Comparison of ENCODE assay signal across 8 cellular contexts in genomic region chr2:58045580-58046334, GRCh38. TPM values are rescaled to one million over a fixed set of nuclear protein-coding genes. Genes with fewer than 3 reads are reported as not detected.
DNase-seq lines count a peak whose midpoint lies in the region; ATAC-seq and TF ChIP-seq lines count a peak whose summit lies in the region.

No MANE protein-coding gene starts in this region.

- no peaks in the 10 kb centered on the region for H3K27me3 Mint-ChIP-seq in activated CD4-positive, alpha-beta T cell treated with anti-CD3 and anti-CD28 coated beads, Interleukin-2, amount 10 ng/mL, durations not matched to agents 7 days and 5 days

- CTCF ChIA-PET in activated CD4-positive, alpha-beta T cell treated with anti-CD3 and anti-CD28 coated beads, Interleukin-2, amount 10 ng/mL, durations not matched to agents 7 days and 5 days (lab: Charles Lee): interaction anchor here (1.0 to 2.1 kb wide), 6 partner anchors 13 to 52 kb away, joined by 3 to 5 read pairs (median 4); no protein-coding TSS in a partner anchor

- no peaks in the 10 kb centered on the region for H3K9me3 Mint-ChIP-seq in activated CD4-positive, alpha-beta T cell treated with anti-CD3 and anti-CD28 coated beads, Interleukin-2, amount 10 ng/mL, durations not matched to agents 7 days and 5 days

- peak overlapping the region; percentile 75 for H3K4me3 ChIP-seq in astrocyte of the spinal cord (ENCODE audit: low read depth, low read length)
- peak overlapping the region; percentile 30 to 95 (median 79) for H3K4me3 ChIP-seq in liver (ENCODE audit: low read depth in 1 of 3, low read length in 3 of 3)
- peak overlapping the region; percentile 63 to 92 (median 76) for H3K4me3 ChIP-seq in tibial nerve

- TF ChIP-seq POLR2A in tibial nerve (IDR thresholded peaks at IDR 0.05): no peak

- H3K4me1 Mint-ChIP-seq in activated CD4-positive, alpha-beta T cell treated with anti-CD3 and anti-CD28 coated beads, Interleukin-2, amount 10 ng/mL, durations not matched to agents 7 days and 5 days: peaks cover 47% of the 10 kb centered on the region

- TF ChIP-seq EP300 in tibial nerve (IDR thresholded peaks at IDR 0.05): no peak

- WGBS in liver: 76% methylated on average over 17 of the region's 17 CpGs
- WGBS in tibial nerve, 2 donors: 79 to 84% methylated on average over 17 of the region's 17 CpGs

- no peak for ATAC-seq in HG03196 (IDR thresholded peaks at IDR 0.05; ENCODE audit: unreplicated experiment)

- H3K4me3 Mint-ChIP-seq in activated CD4-positive, alpha-beta T cell treated with anti-CD3 and anti-CD28 coated beads, Interleukin-2, amount 10 ng/mL, durations not matched to agents 7 days and 5 days: peak overlapping the region; percentile 86

- peaks cover 0 to 4% (median 0%) of the 10 kb centered on the region in 4 donors for H3K36me3 ChIP-seq in liver (ENCODE audit: control insufficient read depth in 4 of 4, insufficient read depth in 3 of 4, low read depth in 1 of 4, low read length in 3 of 4)
- no peaks in the 10 kb centered on the region for H3K36me3 ChIP-seq in tibial nerve

- no peak for DNase-seq in activated CD4-positive, alpha-beta T cell treated with anti-CD3 and anti-CD28 coated beads, Interleukin-2, amount 10 ng/mL, durations not matched to agents 7 days and 5 days
- no peak for DNase-seq in activated CD4-positive, alpha-beta T cell treated with anti-CD3 and anti-CD28 coated beads, Interleukin-2, amount 50 U/mL, for 4 hours
- DNase-seq in astrocyte of the spinal cord (ENCODE audit: low read depth, low spot score): no peak
- no peak for DNase-seq in tibial nerve (ENCODE audit: low spot score in 2 of 2)
- DNase-seq in NCI-H526 treated with DMSO at 0.1 percent for 48 hours (lab: John Stamatoyannopoulos, UW): no peak
- no peak for DNase-seq in HuH-7.5 (ENCODE audit: low spot score)

- H3K4me1 ChIP-seq in liver (ENCODE audit: control insufficient read depth in 4 of 4, insufficient read depth in 4 of 4, low read length in 3 of 4): peaks cover 0 to 14% (median 3%) of the 10 kb centered on the region in 4 donors
- peaks cover 0 to 35% (median 14%) of the 10 kb centered on the region in 4 donors for H3K4me1 ChIP-seq in tibial nerve

- no peaks in the 10 kb centered on the region for H3K9me3 ChIP-seq in liver (ENCODE audit: control insufficient read depth in 4 of 4, low read length in 3 of 4)
- H3K9me3 ChIP-seq in tibial nerve: no peaks in the 10 kb centered on the region

- H3K9ac ChIP-seq in liver (ENCODE audit: low read depth in 1 of 2, low read length in 2 of 2): peak overlapping the region; percentile 17 to 98

- H3K36me3 Mint-ChIP-seq in activated CD4-positive, alpha-beta T cell treated with anti-CD3 and anti-CD28 coated beads, Interleukin-2, amount 10 ng/mL, durations not matched to agents 7 days and 5 days (ENCODE audit: low read depth): peaks cover 18% of the 10 kb centered on the region

- H3K27ac ChIP-seq in liver (ENCODE audit: low read depth in 1 of 2, low read length in 2 of 2) (peak overlapping the region; percentile 87 to 93), tibial nerve (peak overlapping the region; percentile 81 to 98 (median 93))

- peak overlapping the region; percentile 96 for H3K27ac Mint-ChIP-seq in activated CD4-positive, alpha-beta T cell treated with anti-CD3 and anti-CD28 coated beads, Interleukin-2, amount 10 ng/mL, durations not matched to agents 7 days and 5 days

- TF ChIP-seq RAD21 in liver (IDR thresholded peaks at IDR 0.05): no peak

- POLR2A ChIA-PET in activated CD4-positive, alpha-beta T cell treated with anti-CD3 and anti-CD28 coated beads, Interleukin-2, amount 10 ng/mL, durations not matched to agents 7 days and 5 days (lab: Charles Lee): interaction anchor here (0.7 kb wide), 1 partner anchor 18 kb away, joined by 3 read pairs; no protein-coding TSS in a partner anchor

- TF ChIP-seq CTCF in astrocyte of the spinal cord (IDR thresholded peaks at IDR 0.05; ENCODE audit: low read depth, low read length) (no peak), liver (IDR thresholded peaks at IDR 0.05; ENCODE audit: low read depth, low read length, missing input control) (no peak), tibial nerve (IDR thresholded peaks at IDR 0.05) (no peak)

- in situ Hi-C loops in astrocyte of the spinal cord (cut with HindIII; ENCODE audit: low sequenced_read_pairs): no loop called here

- no peaks in the 10 kb centered on the region for H3K27me3 ChIP-seq in liver (ENCODE audit: control insufficient read depth in 4 of 4, insufficient read depth in 4 of 4, low read length in 3 of 4)
- H3K27me3 ChIP-seq in tibial nerve: no peaks in the 10 kb centered on the region

TF ChIP-seq in liver, 16 proteins besides CTCF, POLR2A, EP300 and RAD21:
- TF ChIP-seq NR2F2 (IDR thresholded peaks at IDR 0.05): no peak
- no peak for TF ChIP-seq FOXA2 (IDR thresholded peaks at IDR 0.05)
- TF ChIP-seq YY1 (IDR thresholded peaks at IDR 0.05): no peak
- TF ChIP-seq, protein P1, sequence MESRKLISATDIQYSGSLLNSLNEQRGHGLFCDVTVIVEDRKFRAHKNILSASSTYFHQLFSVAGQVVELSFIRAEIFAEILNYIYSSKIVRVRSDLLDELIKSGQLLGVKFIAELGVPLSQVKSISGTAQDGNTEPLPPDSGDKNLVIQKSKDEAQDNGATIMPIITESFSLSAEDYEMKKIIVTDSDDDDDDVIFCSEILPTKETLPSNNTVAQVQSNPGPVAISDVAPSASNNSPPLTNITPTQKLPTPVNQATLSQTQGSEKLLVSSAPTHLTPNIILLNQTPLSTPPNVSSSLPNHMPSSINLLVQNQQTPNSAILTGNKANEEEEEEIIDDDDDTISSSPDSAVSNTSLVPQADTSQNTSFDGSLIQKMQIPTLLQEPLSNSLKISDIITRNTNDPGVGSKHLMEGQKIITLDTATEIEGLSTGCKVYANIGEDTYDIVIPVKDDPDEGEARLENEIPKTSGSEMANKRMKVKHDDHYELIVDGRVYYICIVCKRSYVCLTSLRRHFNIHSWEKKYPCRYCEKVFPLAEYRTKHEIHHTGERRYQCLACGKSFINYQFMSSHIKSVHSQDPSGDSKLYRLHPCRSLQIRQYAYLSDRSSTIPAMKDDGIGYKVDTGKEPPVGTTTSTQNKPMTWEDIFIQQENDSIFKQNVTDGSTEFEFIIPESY (IDR thresholded peaks at IDR 0.05): no peak
- TF ChIP-seq SP1 (IDR thresholded peaks at IDR 0.05): no peak
- TF ChIP-seq JUND (IDR thresholded peaks at IDR 0.05): no peak
- no peak for TF ChIP-seq MAX (IDR thresholded peaks at IDR 0.05)
- no peak for TF ChIP-seq EGR1 (IDR thresholded peaks at IDR 0.05; ENCODE audit: low read depth in 2 of 2)

RNA-seq across cellular contexts. Expression of gene VRK2, which starts 0.8 kb away (rescaled TPM):
- total RNA-seq in activated CD4-positive, alpha-beta T cell treated with anti-CD3 and anti-CD28 coated beads, Interleukin-2, amount 10 ng/mL, durations not matched to agents 7 days and 5 days: 10 to 100 TPM; 26.0 to 32.8 TPM
- total RNA-seq in liver (10 to 100 TPM; 10.5 to 17.3 TPM), tibial nerve (10 to 100 TPM in 3 of 4 donors, 1 to 10 TPM in 1; 8.0 to 15.9 (median 14.2) TPM)
- polyA plus RNA-seq in liver: 1 to 10 TPM; 5.4 to 6.4 TPM
